12 cellular contexts compared by ENCODE assay signal in genomic region chr5:139684881-139685749, GRCh38. TPM values are rescaled to one million over a fixed set of nuclear protein-coding genes. Genes with fewer than 3 reads are reported as not detected.
DNase-seq lines count a peak whose midpoint lies in the region; ATAC-seq and TF ChIP-seq lines count a peak whose summit lies in the region.
"Had no signal": no experiment of that assay in that cellular context is flagged by ENCODE, and none has a peak within 500 bp of the region (broad histone marks: within the 10 kb centered on the region; RNA-seq: fewer than 3 reads in every experiment).

No MANE protein-coding gene starts in this region.

- H3K27ac ChIP-seq in right cardiac atrium (ENCODE audit: low read length) (peak overlapping the region; percentile 79), stomach (peak overlapping the region; percentile 59 to 73 (median 69))
- H3K27ac ChIP-seq: HL-60, lower lobe of right lung, suprapubic skin had no signal

- no peak overlapping the region for H3K4me3 ChIP-seq in right cardiac atrium (ENCODE audit: low read length)
- no peak overlapping the region for H3K4me3 ChIP-seq in stomach
- H3K4me3 ChIP-seq: lower lobe of right lung, suprapubic skin had no signal

- intact Hi-C loops in right cardiac atrium (cut with DNase I), result loop anchor here in 2 of 4 donors (5.0 kb wide), 1 partner anchor 48 kb away; no protein-coding TSS in a partner anchor
- intact Hi-C loops in stomach (cut with DNase I; ENCODE audit: low total_unique reads), result no loop called here

- no peak for TF ChIP-seq POLR2A in stomach (IDR thresholded peaks at IDR 0.05)

- H3K27ac Mint-ChIP-seq in WTC11, result no peak overlapping the region
- H3K27ac Mint-ChIP-seq: activated naive CD4-positive, alpha-beta T cell treated with anti-CD3 and anti-CD28 coated beads, Interleukin-2, amount 10 ng/mL, durations not matched to agents 7 days and 5 days had no signal

- no peaks in the 10 kb centered on the region for H3K27me3 ChIP-seq in right cardiac atrium (ENCODE audit: control insufficient read depth, insufficient read depth)
- no peaks in the 10 kb centered on the region for H3K27me3 ChIP-seq in stomach
- H3K27me3 ChIP-seq: suprapubic skin had no signal

- POLR2A ChIA-PET in WTC11 (lab: Charles Lee), result interaction anchor here (1.0 to 1.1 kb wide), 4 partner anchors 25 to 63 kb away, joined by 3 to 6 read pairs (median 4); no protein-coding TSS in a partner anchor

- TF ChIP-seq CTCF in WTC11 (IDR thresholded peaks at IDR 0.05) (no peak), stomach (IDR thresholded peaks at IDR 0.05) (peak in 3 of 7 experiments; percentile 21 to 30 (median 28))

- DNase-seq in NCI-H2171 treated with DMSO at 0.1 percent for 48 hours (lab: John Stamatoyannopoulos, UW) (peak; percentile 14), NCI-H2171 (lab: John Stamatoyannopoulos, UW) (no peak), WTC11 (ENCODE audit: low spot score) (no peak), right cardiac atrium (peak in 1 of 3 donors; percentile 82), stomach (peak; percentile 75), NCI-H1105 treated with DMSO at 0.1 percent for 48 hours (lab: John Stamatoyannopoulos, UW) (no peak)
- no peak for DNase-seq in effector CD4-positive, alpha-beta T cell
- DNase-seq: activated naive CD4-positive, alpha-beta T cell treated with anti-CD3 and anti-CD28 coated beads, Interleukin-2, amount 10 ng/mL, durations not matched to agents 7 days and 5 days; lower lobe of right lung had no signal

- no peak overlapping the region for H3K4me3 Mint-ChIP-seq in WTC11
- H3K4me3 Mint-ChIP-seq: activated naive CD4-positive, alpha-beta T cell treated with anti-CD3 and anti-CD28 coated beads, Interleukin-2, amount 10 ng/mL, durations not matched to agents 7 days and 5 days had no signal

- H3K9me3 Mint-ChIP-seq in WTC11, result no peaks in the 10 kb centered on the region
- H3K9me3 Mint-ChIP-seq: activated naive CD4-positive, alpha-beta T cell treated with anti-CD3 and anti-CD28 coated beads, Interleukin-2, amount 10 ng/mL, durations not matched to agents 7 days and 5 days had no signal

- WGBS in right cardiac atrium, result 54% methylated on average over 19 of the region's 19 CpGs
- 26 to 51% (median 49%) methylated on average over 12 to 19 of the region's 19 CpGs for WGBS in stomach, 5 donors

- H3K36me3 Mint-ChIP-seq in WTC11, result peaks cover 22% of the 10 kb centered on the region
- H3K36me3 Mint-ChIP-seq: activated naive CD4-positive, alpha-beta T cell treated with anti-CD3 and anti-CD28 coated beads, Interleukin-2, amount 10 ng/mL, durations not matched to agents 7 days and 5 days had no signal

- ATAC-seq in WTC11 (no peak), right cardiac atrium (peak; percentile 42 to 49), HG03439 (IDR thresholded peaks at IDR 0.05; ENCODE audit: unreplicated experiment) (no peak)

- H3K27me3 Mint-ChIP-seq in WTC11 (ENCODE audit: low read depth), result no peaks in the 10 kb centered on the region

- no peak for TF ChIP-seq EP300 in stomach (IDR thresholded peaks at IDR 0.05)

- CTCF ChIA-PET in WTC11 (lab: Charles Lee), result interaction anchor here (0.8 to 4.3 kb wide), 16 partner anchors 11 to 102 kb away, joined by 3 to 30 read pairs (median 4); partner anchors contain the start of gene CXXC5

- H3K9me3 ChIP-seq in right cardiac atrium (ENCODE audit: control insufficient read depth, low read length), result no peaks in the 10 kb centered on the region
- H3K9me3 ChIP-seq in stomach, result no peaks in the 10 kb centered on the region
- H3K9me3 ChIP-seq: lower lobe of right lung, suprapubic skin had no signal

- H3K36me3 ChIP-seq in stomach, result peaks cover 23 to 43% (median 41%) of the 10 kb centered on the region in 4 donors

- H3K4me1 ChIP-seq in right cardiac atrium (ENCODE audit: control insufficient read depth, insufficient read depth, low read length), result peaks cover 8% of the 10 kb centered on the region
- peaks cover 48 to 63% (median 59%) of the 10 kb centered on the region in 4 donors for H3K4me1 ChIP-seq in stomach

- peaks cover 70% of the 10 kb centered on the region for H3K4me1 Mint-ChIP-seq in WTC11

TF ChIP-seq in WTC11, 78 proteins besides CTCF, POLR2A, EP300 and RAD21:
- TF ChIP-seq ZNF423 (CRISPR knock-in tag; IDR thresholded peaks at IDR 0.05), result peak; percentile 79
- TF ChIP-seq RORB (CRISPR knock-in tag; IDR thresholded peaks at IDR 0.05), result no peak

RNA-seq across cellular contexts. Expression of gene CXXC5, which starts 37.0 kb away (rescaled TPM):
- total RNA-seq in WTC11 (2021) (77.5 to 97.2 TPM (median 78.0 TPM) in 3 replicates), right cardiac atrium (10 to 100 TPM; 33.9 to 70.5 (median 55.9) TPM), stomach (100 to 1,000 TPM in 1 of 5 donors, 10 to 100 TPM in 4; 25.9 to 101 (median 32.7) TPM)
- polyA plus RNA-seq in right cardiac atrium (47.5 TPM), stomach (10 to 100 TPM; 18.3 to 26.3 (median 22.2) TPM)

Comparison
In these comparisons a context has a peak if more than half of its experiments do, and no peak if none do; other contexts are left out.
1. DNase-seq: peak in NCI-H2171 treated with DMSO at 0.1 percent for 48 hours (single experiment) and stomach (single experiment); none in NCI-H2171 (single experiment), WTC11 (single experiment), effector CD4-positive, alpha-beta T cell (single experiment) and NCI-H1105 treated with DMSO at 0.1 percent for 48 hours (single experiment).
2. ATAC-seq: peak in right cardiac atrium (2 of 2); none in WTC11 (single experiment) and HG03439 (single experiment).